In genomic region chr1:212326541-212326940, GRCh38 we compare ENCODE assay signal across 27 cellular contexts.
"Had no signal": no experiment of that assay in that cellular context is flagged by ENCODE, and none has a peak within 500 bp of the region (broad histone marks: within the 10 kb centered on the region; RNA-seq: fewer than 3 reads in every experiment).

No MANE protein-coding gene starts in this region.

- ATAC-seq: naive thymus-derived CD8-positive, alpha-beta T cell; natural killer cell treated with Interleukin-12 subunit alpha and Interleukin-12 subunit beta and Interleukin-15 and Interleukin-18, amount 100 ng/mL, for 72 hours; psoas muscle; right cardiac atrium; sciatic nerve; stimulated activated effector memory CD8-positive, alpha-beta T cell treated with anti-CD3 and anti-CD28 coated beads, Interleukin-12 subunit alpha, Interleukin-12 subunit beta, amount 100 ng/mL, for 72 hours; stimulated activated naive B cell treated with anti-CD40 and anti-IgM and Interleukin-4, amounts not matched to agents 10 μg/mL and 1 μg/mL and 100 μg/mL, for 72 hours had no signal

- H3K27me3 Mint-ChIP-seq: naive thymus-derived CD8-positive, alpha-beta T cell; natural killer cell treated with Interleukin-12 subunit alpha and Interleukin-12 subunit beta and Interleukin-15 and Interleukin-18, amount 100 ng/mL, for 72 hours; progenitor cell of endocrine pancreas; stimulated activated naive B cell treated with anti-CD40 and anti-IgM and Interleukin-4, amounts not matched to agents 10 μg/mL and 1 μg/mL and 100 μg/mL, for 72 hours; stimulated activated naive CD8-positive, alpha-beta T cell treated with anti-CD3 and anti-CD28 coated beads, Interleukin-15, Interleukin-2, amounts not matched to agents 100 ng/mL and 50 ng/mL, for 24 hours had no signal

- H3K4me1 ChIP-seq: parathyroid adenoma, thyroid gland, vagina had no signal

- H3K9me3 Mint-ChIP-seq: naive thymus-derived CD8-positive, alpha-beta T cell; natural killer cell treated with Interleukin-12 subunit alpha and Interleukin-12 subunit beta and Interleukin-15 and Interleukin-18, amount 100 ng/mL, for 72 hours; stimulated activated effector memory CD8-positive, alpha-beta T cell treated with anti-CD3 and anti-CD28 coated beads, Interleukin-12 subunit alpha, Interleukin-12 subunit beta, amount 100 ng/mL, for 72 hours; stimulated activated naive B cell treated with anti-CD40 and anti-IgM and Interleukin-4, amounts not matched to agents 10 μg/mL and 1 μg/mL and 100 μg/mL, for 72 hours; stimulated activated naive CD8-positive, alpha-beta T cell treated with anti-CD3 and anti-CD28 coated beads, Interleukin-15, Interleukin-2, amounts not matched to agents 100 ng/mL and 50 ng/mL, for 24 hours had no signal

- H3K9me3 ChIP-seq: psoas muscle, stomach, thoracic aorta, thyroid gland, tibial nerve, upper lobe of left lung, vagina had no signal

- H3K27me3 ChIP-seq: stomach, thyroid gland, tibial nerve, upper lobe of left lung, vagina had no signal

- H2AFZ ChIP-seq: parathyroid adenoma had no signal

- H3K36me3 Mint-ChIP-seq: natural killer cell treated with Interleukin-12 subunit alpha and Interleukin-12 subunit beta and Interleukin-15 and Interleukin-18, amount 100 ng/mL, for 72 hours had no signal

- DNase-seq: naive thymus-derived CD8-positive, alpha-beta T cell; nephron progenitor cell; posterior cingulate gyrus; psoas muscle; right cardiac atrium; stimulated activated CD4-positive, alpha-beta T cell treated with anti-CD3 and anti-CD28 coated beads, Interleukin-15, amount 100 ng/mL, for 24 hours; stimulated activated CD4-positive, alpha-beta T cell treated with anti-CD3 and anti-CD28 coated beads, Interleukin-2, amount 100 ng/mL, for 24 hours; stimulated activated CD4-positive, alpha-beta T cell treated with anti-CD3 and anti-CD28 coated beads, Interleukin-2, amount 100 ng/mL, for 48 hours; stimulated activated CD4-positive, alpha-beta T cell treated with anti-CD3 and anti-CD28 coated beads, Interleukin-4, amount 100 ng/mL, for 24 hours; stimulated activated naive B cell treated with anti-CD40 and anti-IgM and Interleukin-4, amounts not matched to agents 10 μg/mL and 1 μg/mL and 100 μg/mL, for 72 hours; stimulated activated naive CD4-positive, alpha-beta T cell treated with Interleukin-2 at 50 U/mL for 16 hours; stomach; thyroid gland; trophoblast cell; upper lobe of left lung had no signal

- H3K27ac ChIP-seq: parathyroid adenoma, psoas muscle, skin epidermis, stomach, thoracic aorta, thyroid gland, tibial nerve, upper lobe of left lung, vagina had no signal

- H3K36me3 ChIP-seq: thyroid gland, vagina had no signal

- H3K9ac ChIP-seq: parathyroid adenoma had no signal

- FAIRE-seq: urothelium cell line had no signal

- H3K79me2 ChIP-seq: parathyroid adenoma had no signal

- H3K27ac Mint-ChIP-seq: natural killer cell treated with Interleukin-12 subunit alpha and Interleukin-12 subunit beta and Interleukin-15 and Interleukin-18, amount 100 ng/mL, for 72 hours; nephron progenitor cell; progenitor cell of endocrine pancreas; stimulated activated effector memory CD8-positive, alpha-beta T cell treated with anti-CD3 and anti-CD28 coated beads, Interleukin-12 subunit alpha, Interleukin-12 subunit beta, amount 100 ng/mL, for 72 hours; stimulated activated naive B cell treated with anti-CD40 and anti-IgM and Interleukin-4, amounts not matched to agents 10 μg/mL and 1 μg/mL and 100 μg/mL, for 72 hours; stimulated activated naive CD8-positive, alpha-beta T cell treated with anti-CD3 and anti-CD28 coated beads, Interleukin-15, Interleukin-2, amounts not matched to agents 100 ng/mL and 50 ng/mL, for 24 hours had no signal

- H3K4me3 ChIP-seq: psoas muscle, skin epidermis, stomach, thoracic aorta, thyroid gland, tibial nerve, upper lobe of left lung, vagina had no signal

- H3K4me1 Mint-ChIP-seq: nephron progenitor cell, neural crest cell had no signal

- H3K4me3 Mint-ChIP-seq: naive thymus-derived CD8-positive, alpha-beta T cell; natural killer cell treated with Interleukin-12 subunit alpha and Interleukin-12 subunit beta and Interleukin-15 and Interleukin-18, amount 100 ng/mL, for 72 hours; nephron progenitor cell; neural crest cell; stimulated activated effector memory CD8-positive, alpha-beta T cell treated with anti-CD3 and anti-CD28 coated beads, Interleukin-12 subunit alpha, Interleukin-12 subunit beta, amount 100 ng/mL, for 72 hours; stimulated activated naive B cell treated with anti-CD40 and anti-IgM and Interleukin-4, amounts not matched to agents 10 μg/mL and 1 μg/mL and 100 μg/mL, for 72 hours; stimulated activated naive CD8-positive, alpha-beta T cell treated with anti-CD3 and anti-CD28 coated beads, Interleukin-15, Interleukin-2, amounts not matched to agents 100 ng/mL and 50 ng/mL, for 24 hours had no signal
